ENCODE assay signal across 1 cellular context in the genomic region with DNA sequence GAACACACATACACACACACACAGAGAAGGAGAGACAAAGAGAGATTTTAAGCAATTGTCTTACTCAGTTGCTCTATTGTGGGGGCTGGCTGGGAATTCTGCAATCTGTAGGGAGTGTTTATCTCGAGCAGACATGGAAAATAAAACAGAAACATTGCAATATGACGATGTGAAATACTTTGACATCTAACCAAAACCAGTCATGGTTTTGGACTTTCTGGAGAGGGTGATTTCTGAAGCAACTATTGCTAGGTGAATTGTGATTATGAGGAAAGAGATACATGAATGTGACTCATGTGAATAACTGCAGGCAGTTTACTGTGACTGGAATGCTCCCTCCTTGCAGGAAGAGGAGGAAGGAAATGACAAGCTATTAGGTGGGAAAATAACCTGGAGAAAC.
TF ChIP-seq lines count a peak whose summit lies in the region.

No MANE protein-coding gene starts in this region.

TF ChIP-seq in SK-N-SH, 30 proteins besides CTCF, POLR2A, EP300 and RAD21 (continued from another document):
- TF ChIP-seq, protein P1, sequence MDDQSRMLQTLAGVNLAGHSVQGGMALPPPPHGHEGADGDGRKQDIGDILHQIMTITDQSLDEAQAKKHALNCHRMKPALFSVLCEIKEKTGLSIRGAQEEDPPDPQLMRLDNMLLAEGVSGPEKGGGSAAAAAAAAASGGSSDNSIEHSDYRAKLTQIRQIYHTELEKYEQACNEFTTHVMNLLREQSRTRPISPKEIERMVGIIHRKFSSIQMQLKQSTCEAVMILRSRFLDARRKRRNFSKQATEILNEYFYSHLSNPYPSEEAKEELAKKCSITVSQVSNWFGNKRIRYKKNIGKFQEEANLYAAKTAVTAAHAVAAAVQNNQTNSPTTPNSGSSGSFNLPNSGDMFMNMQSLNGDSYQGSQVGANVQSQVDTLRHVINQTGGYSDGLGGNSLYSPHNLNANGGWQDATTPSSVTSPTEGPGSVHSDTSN (IDR thresholded peaks at IDR 0.05): peak; percentile 9; the same call in 1 of the 2 replicates
- TF ChIP-seq FOSL2 (IDR thresholded peaks at IDR 0.05; ENCODE audit: borderline replicate concordance, low read depth): peak; percentile 62; the same call in 1 of the 2 replicates
